Comparison of ENCODE assay signal across 1 cellular context in the genomic region with DNA sequence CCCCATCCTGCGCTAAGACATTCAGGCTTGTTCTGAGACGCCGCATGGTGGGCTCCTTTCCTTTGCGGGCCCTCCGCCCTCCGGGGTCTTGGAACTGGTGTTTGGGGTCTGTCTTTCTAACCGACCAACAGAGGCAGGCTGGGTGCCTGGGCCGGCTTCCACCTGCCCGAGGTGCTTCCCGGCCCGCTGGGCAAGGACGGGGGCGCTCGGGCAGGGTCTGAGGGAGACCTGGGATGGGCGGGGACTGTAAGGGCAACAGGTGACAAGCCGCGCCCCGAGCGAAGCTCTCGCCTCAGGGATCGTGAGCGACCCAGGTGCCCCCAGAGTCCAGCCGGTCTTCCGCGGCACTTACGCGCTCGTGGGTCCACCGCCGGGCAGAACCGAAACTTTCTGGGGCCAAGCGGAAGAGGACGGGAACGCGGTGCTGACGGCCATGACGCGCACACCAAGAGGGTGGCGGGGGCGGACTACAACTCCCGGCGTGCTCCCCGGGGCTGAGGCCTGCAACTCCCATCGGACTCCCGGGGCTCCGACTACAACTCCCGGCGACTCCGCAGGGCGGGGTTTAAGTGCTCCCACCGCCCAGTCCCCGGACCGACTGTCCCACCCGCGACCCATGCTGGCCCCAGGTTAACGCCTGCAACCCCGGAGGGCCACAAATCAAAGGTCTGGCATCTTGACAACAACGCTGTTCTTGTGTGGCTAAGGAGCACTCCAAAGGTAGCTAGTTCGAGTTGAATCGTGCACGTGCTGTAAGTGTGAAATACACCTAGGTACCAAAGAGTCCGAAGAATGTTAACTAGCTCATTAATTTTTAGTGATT.
TF ChIP-seq lines count a peak whose summit lies in the region.

A gene (minus strand): TSS at position 455 of the 823 bp plus-strand sequence. CDS start 10,914 bp downstream, outside the sequence.

TF ChIP-seq in HepG2, 621 proteins besides CTCF, POLR2A, EP300 and RAD21 (continued from another document and continues in another):
- TF ChIP-seq, protein P1, sequence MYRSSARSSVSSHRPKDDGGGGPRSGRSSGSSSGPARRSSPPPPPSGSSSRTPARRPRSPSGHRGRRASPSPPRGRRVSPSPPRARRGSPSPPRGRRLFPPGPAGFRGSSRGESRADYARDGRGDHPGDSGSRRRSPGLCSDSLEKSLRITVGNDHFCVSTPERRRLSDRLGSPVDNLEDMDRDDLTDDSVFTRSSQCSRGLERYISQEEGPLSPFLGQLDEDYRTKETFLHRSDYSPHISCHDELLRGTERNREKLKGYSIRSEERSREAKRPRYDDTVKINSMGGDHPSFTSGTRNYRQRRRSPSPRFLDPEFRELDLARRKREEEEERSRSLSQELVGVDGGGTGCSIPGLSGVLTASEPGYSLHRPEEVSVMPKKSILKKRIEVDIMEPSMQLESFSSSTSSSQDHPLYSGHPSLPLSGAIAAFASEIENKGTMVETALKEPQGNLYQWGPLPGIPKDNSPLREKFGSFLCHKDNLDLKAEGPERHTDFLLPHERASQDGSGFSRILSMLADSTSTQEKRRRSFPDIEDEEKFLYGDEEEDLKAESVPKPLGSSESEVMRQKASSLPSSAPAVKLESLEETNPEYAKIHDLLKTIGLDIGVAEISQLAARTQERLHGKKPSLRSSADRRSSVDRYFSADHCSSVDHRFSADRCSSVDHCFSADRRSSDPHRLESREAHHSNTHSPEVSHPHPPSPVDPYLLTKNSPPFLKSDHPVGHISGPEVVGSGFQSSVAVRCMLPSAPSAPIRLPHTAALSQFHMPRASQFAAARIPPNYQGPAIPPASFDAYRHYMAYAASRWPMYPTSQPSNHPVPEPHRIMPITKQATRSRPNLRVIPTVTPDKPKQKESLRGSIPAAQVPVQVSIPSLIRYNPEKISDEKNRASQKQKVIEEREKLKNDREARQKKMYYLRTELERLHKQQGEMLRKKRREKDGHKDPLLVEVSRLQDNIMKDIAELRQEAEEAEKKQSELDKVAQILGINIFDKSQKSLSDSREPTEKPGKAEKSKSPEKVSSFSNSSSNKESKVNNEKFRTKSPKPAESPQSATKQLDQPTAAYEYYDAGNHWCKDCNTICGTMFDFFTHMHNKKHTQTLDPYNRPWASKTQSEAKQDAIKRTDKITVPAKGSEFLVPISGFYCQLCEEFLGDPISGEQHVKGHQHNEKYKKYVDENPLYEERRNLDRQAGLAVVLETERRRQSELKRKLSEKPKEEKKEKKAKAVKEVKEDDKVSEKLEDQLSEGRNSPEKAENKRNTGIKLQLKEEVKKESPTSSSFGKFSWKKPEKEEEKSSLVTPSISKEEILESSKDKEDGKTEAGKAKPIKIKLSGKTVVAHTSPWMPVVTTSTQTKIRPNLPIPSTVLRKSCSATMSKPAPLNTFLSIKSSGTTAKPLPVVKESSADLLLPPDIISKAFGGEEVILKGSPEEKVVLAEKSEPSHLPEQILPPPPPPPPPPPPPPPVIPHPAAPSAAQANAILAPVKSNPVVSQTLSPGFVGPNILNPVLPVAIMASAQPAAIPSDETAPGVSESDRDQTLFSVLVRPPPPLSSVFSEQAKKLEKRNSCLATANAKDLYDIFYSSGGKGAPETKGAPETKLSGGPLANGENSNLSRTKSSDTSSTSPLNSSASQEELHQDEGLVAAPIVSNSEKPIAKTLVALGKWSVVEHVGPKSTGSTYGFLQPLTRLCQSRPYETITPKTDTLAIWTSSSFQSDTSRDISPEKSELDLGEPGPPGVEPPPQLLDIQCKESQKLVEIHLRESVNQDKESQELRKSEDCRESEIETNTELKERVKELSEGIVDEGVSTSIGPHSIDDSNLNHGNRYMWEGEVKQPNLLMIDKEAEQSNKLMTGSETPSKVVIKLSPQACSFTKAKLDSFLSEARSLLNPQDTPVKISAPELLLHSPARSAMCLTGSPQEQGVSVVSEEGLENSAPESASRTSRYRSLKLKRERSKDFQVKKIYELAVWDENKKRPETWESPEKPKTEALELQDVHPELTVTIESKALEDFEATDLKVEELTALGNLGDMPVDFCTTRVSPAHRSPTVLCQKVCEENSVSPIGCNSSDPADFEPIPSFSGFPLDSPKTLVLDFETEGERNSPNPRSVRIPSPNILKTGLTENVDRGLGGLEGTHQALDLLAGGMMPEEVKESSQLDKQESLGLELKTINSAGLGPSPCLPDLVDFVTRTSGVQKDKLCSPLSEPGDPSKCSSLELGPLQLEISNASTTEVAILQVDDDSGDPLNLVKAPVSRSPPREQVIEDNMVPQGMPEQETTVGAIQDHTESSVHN (CRISPR knock-in tag; IDR thresholded peaks at IDR 0.05) = peak; percentile 20; the same call in 1 of the 2 replicates
- TF ChIP-seq ZNF138 (CRISPR knock-in tag; IDR thresholded peaks at IDR 0.05; ENCODE audit: low read depth) = no peak; the same call in 1 of the 2 replicates
- TF ChIP-seq ZEB1 (IDR thresholded peaks at IDR 0.05; ENCODE audit: insufficient replicate concordance, low read depth) = peak; percentile 71
- TF ChIP-seq ZNF567 (CRISPR knock-in tag; IDR thresholded peaks at IDR 0.05; ENCODE audit: borderline replicate concordance) = peak; percentile 33; the same call in 1 of the 2 replicates
- TF ChIP-seq ISX (CRISPR knock-in tag; conservative IDR thresholded peaks at IDR 0.05) = peak; percentile 74; the same call in 1 of the 2 replicates
- TF ChIP-seq ZC3H13 (CRISPR knock-in tag; IDR thresholded peaks at IDR 0.05) = no peak; the same call in 1 of the 2 replicates
- TF ChIP-seq, protein P2, sequence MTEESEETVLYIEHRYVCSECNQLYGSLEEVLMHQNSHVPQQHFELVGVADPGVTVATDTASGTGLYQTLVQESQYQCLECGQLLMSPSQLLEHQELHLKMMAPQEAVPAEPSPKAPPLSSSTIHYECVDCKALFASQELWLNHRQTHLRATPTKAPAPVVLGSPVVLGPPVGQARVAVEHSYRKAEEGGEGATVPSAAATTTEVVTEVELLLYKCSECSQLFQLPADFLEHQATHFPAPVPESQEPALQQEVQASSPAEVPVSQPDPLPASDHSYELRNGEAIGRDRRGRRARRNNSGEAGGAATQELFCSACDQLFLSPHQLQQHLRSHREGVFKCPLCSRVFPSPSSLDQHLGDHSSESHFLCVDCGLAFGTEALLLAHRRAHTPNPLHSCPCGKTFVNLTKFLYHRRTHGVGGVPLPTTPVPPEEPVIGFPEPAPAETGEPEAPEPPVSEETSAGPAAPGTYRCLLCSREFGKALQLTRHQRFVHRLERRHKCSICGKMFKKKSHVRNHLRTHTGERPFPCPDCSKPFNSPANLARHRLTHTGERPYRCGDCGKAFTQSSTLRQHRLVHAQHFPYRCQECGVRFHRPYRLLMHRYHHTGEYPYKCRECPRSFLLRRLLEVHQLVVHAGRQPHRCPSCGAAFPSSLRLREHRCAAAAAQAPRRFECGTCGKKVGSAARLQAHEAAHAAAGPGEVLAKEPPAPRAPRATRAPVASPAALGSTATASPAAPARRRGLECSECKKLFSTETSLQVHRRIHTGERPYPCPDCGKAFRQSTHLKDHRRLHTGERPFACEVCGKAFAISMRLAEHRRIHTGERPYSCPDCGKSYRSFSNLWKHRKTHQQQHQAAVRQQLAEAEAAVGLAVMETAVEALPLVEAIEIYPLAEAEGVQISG (CRISPR knock-in tag; IDR thresholded peaks at IDR 0.05) = peak; percentile 86
- peak; percentile 87 for TF ChIP-seq ZNF652 (CRISPR knock-in tag; IDR thresholded peaks at IDR 0.05; ENCODE audit: borderline replicate concordance, low read depth)
- no peak for TF ChIP-seq FOXJ3 (CRISPR knock-in tag; IDR thresholded peaks at IDR 0.05; ENCODE audit: borderline replicate concordance)
- TF ChIP-seq ZNF430 (CRISPR knock-in tag; IDR thresholded peaks at IDR 0.05) = peak; percentile 69; the same call in 1 of the 2 replicates
- TF ChIP-seq SRSF4 (IDR thresholded peaks at IDR 0.05; ENCODE audit: low read depth, low read length, poor library complexity, severe bottlenecking) = no peak
- peak; percentile 75 for TF ChIP-seq HNRNPLL (IDR thresholded peaks at IDR 0.05; ENCODE audit: low read depth, low read length, poor library complexity, severe bottlenecking)
- no peak for TF ChIP-seq AGO1 (IDR thresholded peaks at IDR 0.05; ENCODE audit: low read depth, low read length, poor library complexity, severe bottlenecking)
- TF ChIP-seq ZBTB1 (CRISPR knock-in tag; IDR thresholded peaks at IDR 0.05; ENCODE audit: borderline replicate concordance) = no peak
- TF ChIP-seq ESRRA (CRISPR knock-in tag; IDR thresholded peaks at IDR 0.05; ENCODE audit: low read depth) = 0 out of 2 replicates have a peak, but pooled peaks have one; percentile 37
- TF ChIP-seq ATRX (CRISPR knock-in tag; IDR thresholded peaks at IDR 0.05; ENCODE audit: borderline replicate concordance) = no peak
- TF ChIP-seq NR2C2 (CRISPR knock-in tag; IDR thresholded peaks at IDR 0.05; ENCODE audit: borderline replicate concordance) = peak; percentile 78
- no peak for TF ChIP-seq PHF5A (CRISPR knock-in tag; IDR thresholded peaks at IDR 0.05; ENCODE audit: low read depth, unreplicated experiment)
- TF ChIP-seq TCF7L2 (IDR thresholded peaks at IDR 0.05; ENCODE audit: low read depth, low read length) = no peak
- 0 out of 2 replicates have a peak, but pooled peaks have one; percentile 49 for TF ChIP-seq ATF7-NPFF (CRISPR knock-in tag; IDR thresholded peaks at IDR 0.05; ENCODE audit: low read depth)
- no peak for TF ChIP-seq NONO (IDR thresholded peaks at IDR 0.05)
- TF ChIP-seq NONO (CRISPR knock-in tag; conservative IDR thresholded peaks at IDR 0.05) = peak; percentile 70; the same call in 1 of the 2 replicates
- no peak for TF ChIP-seq MBNL3 (CRISPR knock-in tag; conservative IDR thresholded peaks at IDR 0.05)
- no peak for TF ChIP-seq FLYWCH1 (CRISPR knock-in tag; IDR thresholded peaks at IDR 0.05)
- TF ChIP-seq ZMYM4 (CRISPR knock-in tag; IDR thresholded peaks at IDR 0.05) = no peak; the same call in 1 of the 2 replicates
- TF ChIP-seq, protein P3, sequence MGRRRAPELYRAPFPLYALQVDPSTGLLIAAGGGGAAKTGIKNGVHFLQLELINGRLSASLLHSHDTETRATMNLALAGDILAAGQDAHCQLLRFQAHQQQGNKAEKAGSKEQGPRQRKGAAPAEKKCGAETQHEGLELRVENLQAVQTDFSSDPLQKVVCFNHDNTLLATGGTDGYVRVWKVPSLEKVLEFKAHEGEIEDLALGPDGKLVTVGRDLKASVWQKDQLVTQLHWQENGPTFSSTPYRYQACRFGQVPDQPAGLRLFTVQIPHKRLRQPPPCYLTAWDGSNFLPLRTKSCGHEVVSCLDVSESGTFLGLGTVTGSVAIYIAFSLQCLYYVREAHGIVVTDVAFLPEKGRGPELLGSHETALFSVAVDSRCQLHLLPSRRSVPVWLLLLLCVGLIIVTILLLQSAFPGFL (CRISPR knock-in tag; IDR thresholded peaks at IDR 0.05) = no peak
- TF ChIP-seq ZBTB42 (CRISPR knock-in tag; IDR thresholded peaks at IDR 0.05) = no peak
- TF ChIP-seq, protein P4, sequence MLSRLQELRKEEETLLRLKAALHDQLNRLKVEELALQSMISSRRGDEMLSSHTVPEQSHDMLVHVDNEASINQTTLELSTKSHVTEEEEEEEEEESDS (CRISPR knock-in tag; IDR thresholded peaks at IDR 0.05; ENCODE audit: borderline replicate concordance) = no peak
- TF ChIP-seq ZSCAN31 (CRISPR knock-in tag; IDR thresholded peaks at IDR 0.05; ENCODE audit: low read depth) = 0 out of 2 replicates have a peak, but pooled peaks have one; percentile 67
- TF ChIP-seq MTA1 (CRISPR knock-in tag; IDR thresholded peaks at IDR 0.05; ENCODE audit: borderline replicate concordance) = no peak
- TF ChIP-seq, protein P5, sequence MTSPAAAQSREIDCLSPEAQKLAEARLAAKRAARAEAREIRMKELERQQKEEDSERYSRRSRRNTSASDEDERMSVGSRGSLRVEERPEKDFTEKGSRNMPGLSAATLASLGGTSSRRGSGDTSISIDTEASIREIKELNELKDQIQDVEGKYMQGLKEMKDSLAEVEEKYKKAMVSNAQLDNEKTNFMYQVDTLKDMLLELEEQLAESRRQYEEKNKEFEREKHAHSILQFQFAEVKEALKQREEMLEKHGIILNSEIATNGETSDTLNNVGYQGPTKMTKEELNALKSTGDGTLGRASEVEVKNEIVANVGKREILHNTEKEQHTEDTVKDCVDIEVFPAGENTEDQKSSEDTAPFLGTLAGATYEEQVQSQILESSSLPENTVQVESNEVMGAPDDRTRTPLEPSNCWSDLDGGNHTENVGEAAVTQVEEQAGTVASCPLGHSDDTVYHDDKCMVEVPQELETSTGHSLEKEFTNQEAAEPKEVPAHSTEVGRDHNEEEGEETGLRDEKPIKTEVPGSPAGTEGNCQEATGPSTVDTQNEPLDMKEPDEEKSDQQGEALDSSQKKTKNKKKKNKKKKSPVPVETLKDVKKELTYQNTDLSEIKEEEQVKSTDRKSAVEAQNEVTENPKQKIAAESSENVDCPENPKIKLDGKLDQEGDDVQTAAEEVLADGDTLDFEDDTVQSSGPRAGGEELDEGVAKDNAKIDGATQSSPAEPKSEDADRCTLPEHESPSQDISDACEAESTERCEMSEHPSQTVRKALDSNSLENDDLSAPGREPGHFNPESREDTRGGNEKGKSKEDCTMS (CRISPR knock-in tag; conservative IDR thresholded peaks at IDR 0.05) = no peak
- no peak for TF ChIP-seq CBX1 (IDR thresholded peaks at IDR 0.05; ENCODE audit: low read depth)
- TF ChIP-seq SAP130 (CRISPR knock-in tag; IDR thresholded peaks at IDR 0.05; ENCODE audit: low read depth) = peak; percentile 64; the same call in 1 of the 2 replicates
- TF ChIP-seq, protein P6, sequence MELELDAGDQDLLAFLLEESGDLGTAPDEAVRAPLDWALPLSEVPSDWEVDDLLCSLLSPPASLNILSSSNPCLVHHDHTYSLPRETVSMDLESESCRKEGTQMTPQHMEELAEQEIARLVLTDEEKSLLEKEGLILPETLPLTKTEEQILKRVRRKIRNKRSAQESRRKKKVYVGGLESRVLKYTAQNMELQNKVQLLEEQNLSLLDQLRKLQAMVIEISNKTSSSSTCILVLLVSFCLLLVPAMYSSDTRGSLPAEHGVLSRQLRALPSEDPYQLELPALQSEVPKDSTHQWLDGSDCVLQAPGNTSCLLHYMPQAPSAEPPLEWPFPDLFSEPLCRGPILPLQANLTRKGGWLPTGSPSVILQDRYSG (CRISPR knock-in tag; IDR thresholded peaks at IDR 0.05) = no peak
- TF ChIP-seq, protein P7, sequence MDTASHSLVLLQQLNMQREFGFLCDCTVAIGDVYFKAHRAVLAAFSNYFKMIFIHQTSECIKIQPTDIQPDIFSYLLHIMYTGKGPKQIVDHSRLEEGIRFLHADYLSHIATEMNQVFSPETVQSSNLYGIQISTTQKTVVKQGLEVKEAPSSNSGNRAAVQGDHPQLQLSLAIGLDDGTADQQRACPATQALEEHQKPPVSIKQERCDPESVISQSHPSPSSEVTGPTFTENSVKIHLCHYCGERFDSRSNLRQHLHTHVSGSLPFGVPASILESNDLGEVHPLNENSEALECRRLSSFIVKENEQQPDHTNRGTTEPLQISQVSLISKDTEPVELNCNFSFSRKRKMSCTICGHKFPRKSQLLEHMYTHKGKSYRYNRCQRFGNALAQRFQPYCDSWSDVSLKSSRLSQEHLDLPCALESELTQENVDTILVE (CRISPR knock-in tag; IDR thresholded peaks at IDR 0.05) = peak; percentile 39; the same call in 1 of the 2 replicates
- peak; percentile 70; the same call in 1 of the 2 replicates for TF ChIP-seq ZNF343 (CRISPR knock-in tag; IDR thresholded peaks at IDR 0.05)
- no peak for TF ChIP-seq ZFP36 (IDR thresholded peaks at IDR 0.05; ENCODE audit: borderline replicate concordance, low read depth, low read length, partially characterized antibody)
